In the genomic region with DNA sequence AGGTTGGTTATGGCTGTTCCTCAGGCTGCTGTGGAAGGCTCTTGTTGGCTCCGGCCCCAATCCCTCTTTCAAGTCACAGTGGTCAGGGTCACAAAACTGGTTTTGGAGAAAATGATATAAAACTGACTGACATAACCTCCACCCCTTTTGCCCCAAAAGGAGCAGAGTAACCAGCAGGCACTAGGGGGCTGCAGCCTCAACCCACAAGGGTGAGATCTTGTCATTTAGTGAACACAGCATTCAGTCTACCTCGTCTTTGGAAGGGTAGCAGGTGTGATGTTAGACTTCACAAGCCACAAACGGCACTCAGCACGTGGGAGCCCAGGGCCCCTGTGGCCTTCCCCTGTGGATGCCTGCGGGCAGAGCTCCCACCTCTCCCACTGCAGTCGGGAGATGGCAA, we compare ENCODE assay signal across 1 cellular context.
TF ChIP-seq lines count a peak whose summit lies in the region.

No MANE protein-coding gene starts in this region.

TF ChIP-seq in GM23338, 12 proteins besides CTCF, POLR2A, EP300 and RAD21 (continued from another document):
- TF ChIP-seq, protein P1, sequence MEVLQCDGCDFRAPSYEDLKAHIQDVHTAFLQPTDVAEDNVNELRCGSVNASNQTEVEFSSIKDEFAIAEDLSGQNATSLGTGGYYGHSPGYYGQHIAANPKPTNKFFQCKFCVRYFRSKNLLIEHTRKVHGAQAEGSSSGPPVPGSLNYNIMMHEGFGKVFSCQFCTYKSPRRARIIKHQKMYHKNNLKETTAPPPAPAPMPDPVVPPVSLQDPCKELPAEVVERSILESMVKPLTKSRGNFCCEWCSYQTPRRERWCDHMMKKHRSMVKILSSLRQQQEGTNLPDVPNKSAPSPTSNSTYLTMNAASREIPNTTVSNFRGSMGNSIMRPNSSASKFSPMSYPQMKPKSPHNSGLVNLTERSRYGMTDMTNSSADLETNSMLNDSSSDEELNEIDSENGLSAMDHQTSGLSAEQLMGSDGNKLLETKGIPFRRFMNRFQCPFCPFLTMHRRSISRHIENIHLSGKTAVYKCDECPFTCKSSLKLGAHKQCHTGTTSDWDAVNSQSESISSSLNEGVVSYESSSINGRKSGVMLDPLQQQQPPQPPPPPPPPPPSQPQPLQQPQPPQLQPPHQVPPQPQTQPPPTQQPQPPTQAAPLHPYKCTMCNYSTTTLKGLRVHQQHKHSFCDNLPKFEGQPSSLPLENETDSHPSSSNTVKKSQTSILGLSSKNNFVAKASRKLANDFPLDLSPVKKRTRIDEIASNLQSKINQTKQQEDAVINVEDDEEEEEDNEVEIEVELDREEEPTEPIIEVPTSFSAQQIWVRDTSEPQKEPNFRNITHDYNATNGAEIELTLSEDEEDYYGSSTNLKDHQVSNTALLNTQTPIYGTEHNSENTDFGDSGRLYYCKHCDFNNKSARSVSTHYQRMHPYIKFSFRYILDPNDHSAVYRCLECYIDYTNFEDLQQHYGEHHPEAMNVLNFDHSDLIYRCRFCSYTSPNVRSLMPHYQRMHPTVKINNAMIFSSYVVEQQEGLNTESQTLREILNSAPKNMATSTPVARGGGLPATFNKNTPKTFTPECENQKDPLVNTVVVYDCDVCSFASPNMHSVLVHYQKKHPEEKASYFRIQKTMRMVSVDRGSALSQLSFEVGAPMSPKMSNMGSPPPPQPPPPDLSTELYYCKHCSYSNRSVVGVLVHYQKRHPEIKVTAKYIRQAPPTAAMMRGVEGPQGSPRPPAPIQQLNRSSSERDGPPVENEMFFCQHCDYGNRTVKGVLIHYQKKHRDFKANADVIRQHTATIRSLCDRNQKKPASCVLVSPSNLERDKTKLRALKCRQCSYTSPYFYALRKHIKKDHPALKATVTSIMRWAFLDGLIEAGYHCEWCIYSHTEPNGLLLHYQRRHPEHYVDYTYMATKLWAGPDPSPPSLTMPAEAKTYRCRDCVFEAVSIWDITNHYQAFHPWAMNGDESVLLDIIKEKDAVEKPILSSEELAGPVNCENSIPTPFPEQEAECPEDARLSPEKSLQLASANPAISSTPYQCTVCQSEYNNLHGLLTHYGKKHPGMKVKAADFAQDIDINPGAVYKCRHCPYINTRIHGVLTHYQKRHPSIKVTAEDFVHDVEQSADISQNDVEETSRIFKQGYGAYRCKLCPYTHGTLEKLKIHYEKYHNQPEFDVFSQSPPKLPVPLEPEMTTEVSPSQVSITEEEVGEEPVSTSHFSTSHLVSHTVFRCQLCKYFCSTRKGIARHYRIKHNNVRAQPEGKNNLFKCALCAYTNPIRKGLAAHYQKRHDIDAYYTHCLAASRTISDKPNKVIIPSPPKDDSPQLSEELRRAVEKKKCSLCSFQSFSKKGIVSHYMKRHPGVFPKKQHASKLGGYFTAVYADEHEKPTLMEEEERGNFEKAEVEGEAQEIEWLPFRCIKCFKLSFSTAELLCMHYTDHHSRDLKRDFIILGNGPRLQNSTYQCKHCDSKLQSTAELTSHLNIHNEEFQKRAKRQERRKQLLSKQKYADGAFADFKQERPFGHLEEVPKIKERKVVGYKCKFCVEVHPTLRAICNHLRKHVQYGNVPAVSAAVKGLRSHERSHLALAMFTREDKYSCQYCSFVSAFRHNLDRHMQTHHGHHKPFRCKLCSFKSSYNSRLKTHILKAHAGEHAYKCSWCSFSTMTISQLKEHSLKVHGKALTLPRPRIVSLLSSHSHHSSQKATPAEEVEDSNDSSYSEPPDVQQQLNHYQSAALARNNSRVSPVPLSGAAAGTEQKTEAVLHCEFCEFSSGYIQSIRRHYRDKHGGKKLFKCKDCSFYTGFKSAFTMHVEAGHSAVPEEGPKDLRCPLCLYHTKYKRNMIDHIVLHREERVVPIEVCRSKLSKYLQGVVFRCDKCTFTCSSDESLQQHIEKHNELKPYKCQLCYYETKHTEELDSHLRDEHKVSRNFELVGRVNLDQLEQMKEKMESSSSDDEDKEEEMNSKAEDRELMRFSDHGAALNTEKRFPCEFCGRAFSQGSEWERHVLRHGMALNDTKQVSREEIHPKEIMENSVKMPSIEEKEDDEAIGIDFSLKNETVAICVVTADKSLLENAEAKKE (CRISPR knock-in tag; IDR thresholded peaks at IDR 0.05): no peak
- TF ChIP-seq NANOG (IDR thresholded peaks at IDR 0.05; ENCODE audit: borderline replicate concordance) (no peak), EZH2 (IDR thresholded peaks at IDR 0.05; ENCODE audit: low read depth, unreplicated experiment) (no peak), JUNB (IDR thresholded peaks at IDR 0.05; ENCODE audit: unreplicated experiment) (no peak), POLR2AphosphoS5 (IDR thresholded peaks at IDR 0.05; ENCODE audit: low read depth) (no peak)
